8 cellular contexts compared by ENCODE assay signal in the genomic region with DNA sequence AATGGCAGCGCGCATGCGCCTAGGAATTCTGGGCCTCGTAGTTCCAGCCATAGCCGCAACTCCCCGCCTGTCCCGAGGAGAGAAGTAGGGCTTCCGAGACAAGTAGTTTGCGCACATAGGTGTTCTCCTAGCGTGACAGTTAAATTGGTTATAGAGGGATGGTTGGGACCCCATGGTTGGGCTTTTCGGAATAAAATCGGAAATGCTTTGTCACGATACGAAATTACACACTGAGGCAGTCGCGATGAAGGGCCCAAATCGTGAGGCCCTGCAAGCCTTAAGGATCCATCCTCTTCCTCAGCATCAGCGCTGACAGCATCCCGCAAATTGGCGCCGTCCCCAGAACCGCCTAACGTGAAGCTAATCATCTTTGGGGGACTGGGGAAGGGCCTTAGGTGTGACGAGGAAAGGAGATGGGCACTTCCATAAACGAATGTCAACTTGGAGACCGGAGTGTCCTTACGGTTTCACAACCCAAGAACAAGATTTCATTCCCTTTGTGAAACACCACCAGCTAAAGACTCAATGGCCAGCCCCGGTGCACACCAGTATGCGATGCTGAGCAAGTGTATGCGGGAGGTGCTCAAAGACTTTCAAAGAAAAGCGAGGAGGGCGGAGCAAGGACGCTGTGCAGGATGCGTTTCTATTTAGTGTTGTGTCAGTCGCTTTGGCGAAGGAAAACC. TPM values are rescaled to one million over a fixed set of nuclear protein-coding genes. Genes with fewer than 3 reads are reported as not detected.
DNase-seq lines count a peak whose midpoint lies in the region; ATAC-seq and TF ChIP-seq lines count a peak whose summit lies in the region.

No MANE protein-coding gene starts in this region.

- H3K36me3 Mint-ChIP-seq in T-helper 1 cell treated with Interleukin-12 subunit alpha and Interleukin-12 subunit beta and Interleukin-4 antibody, amounts not matched to agents 30 μg/mL and 1 μg/mL, for 36 hours (ENCODE audit: low read depth), result no peaks in the 10 kb centered on the region

- peak; percentile 16 for ATAC-seq in GM21717 (IDR thresholded peaks at IDR 0.05; ENCODE audit: unreplicated experiment)
- no peak for ATAC-seq in HG03135 (IDR thresholded peaks at IDR 0.05; ENCODE audit: unreplicated experiment)

- peak overlapping the region; percentile 92 for H3K27ac Mint-ChIP-seq in T-helper 1 cell treated with Interleukin-12 subunit alpha and Interleukin-12 subunit beta and Interleukin-4 antibody, amounts not matched to agents 30 μg/mL and 1 μg/mL, for 36 hours

- no peaks in the 10 kb centered on the region for H3K27me3 Mint-ChIP-seq in T-helper 1 cell treated with Interleukin-12 subunit alpha and Interleukin-12 subunit beta and Interleukin-4 antibody, amounts not matched to agents 30 μg/mL and 1 μg/mL, for 36 hours (ENCODE audit: low read depth)

- TF ChIP-seq POLR2A in breast epithelium (IDR thresholded peaks at IDR 0.05), result no peak

- H3K4me3 ChIP-seq in breast epithelium, result peak overlapping the region; percentile 82 to 99 (median 98)

- peaks cover 0 to 7% of the 10 kb centered on the region in 2 donors for H3K4me1 ChIP-seq in breast epithelium

- H3K36me3 ChIP-seq in breast epithelium, result no peaks in the 10 kb centered on the region

- in situ Hi-C loops in ACHN (cut with HindIII; ENCODE audit: low pct_ligation_motif_present, low pct_unique_long_range_greater_than_20kb, low sequenced_read_pairs), result no loop called here

- intact Hi-C loops in breast epithelium (cut with DNase I; ENCODE audit: low total_unique reads), result no loop called here

- peak overlapping the region; percentile 97 for H3K4me3 Mint-ChIP-seq in T-helper 1 cell treated with Interleukin-12 subunit alpha and Interleukin-12 subunit beta and Interleukin-4 antibody, amounts not matched to agents 30 μg/mL and 1 μg/mL, for 36 hours

- H3K9me3 ChIP-seq in breast epithelium, result no peaks in the 10 kb centered on the region

- no peaks in the 10 kb centered on the region for H3K9me3 Mint-ChIP-seq in T-helper 1 cell treated with Interleukin-12 subunit alpha and Interleukin-12 subunit beta and Interleukin-4 antibody, amounts not matched to agents 30 μg/mL and 1 μg/mL, for 36 hours

- peak in 2 of 3 donors; percentile 34 to 47 for TF ChIP-seq CTCF in breast epithelium (IDR thresholded peaks at IDR 0.05)

- H3K4me1 Mint-ChIP-seq in T-helper 1 cell treated with Interleukin-12 subunit alpha and Interleukin-12 subunit beta and Interleukin-4 antibody, amounts not matched to agents 30 μg/mL and 1 μg/mL, for 36 hours (ENCODE audit: low read depth), result peaks cover 25% of the 10 kb centered on the region

- DNase-seq in ACHN (peak; percentile 29), breast epithelium (ENCODE audit: low spot score in 2 of 2) (peak in 1 of 2 donors; percentile 26), kidney glomerular epithelial cell (lab: John Stamatoyannopoulos, UW) (peak; percentile 16), D341Med (ENCODE audit: low spot score) (no peak)
- peak; percentile 29 to 39 for DNase-seq in stimulated activated CD4-positive, alpha-beta T cell treated with anti-CD3 and anti-CD28 coated beads, Interleukin-2, amount 100 ng/mL, for 48 hours

- no peaks in the 10 kb centered on the region for H3K27me3 ChIP-seq in breast epithelium

- H3K27ac ChIP-seq in breast epithelium, result peak overlapping the region; percentile 90 to 94

RNA-seq across cellular contexts. Expression of a gene that starts 0.6 kb away (rescaled TPM):
- total RNA-seq in breast epithelium, result 10 to 100 TPM; 15.7 to 21.8 (median 16.4) TPM
